ENCODE assay signal across 9 cellular contexts in the genomic region with DNA sequence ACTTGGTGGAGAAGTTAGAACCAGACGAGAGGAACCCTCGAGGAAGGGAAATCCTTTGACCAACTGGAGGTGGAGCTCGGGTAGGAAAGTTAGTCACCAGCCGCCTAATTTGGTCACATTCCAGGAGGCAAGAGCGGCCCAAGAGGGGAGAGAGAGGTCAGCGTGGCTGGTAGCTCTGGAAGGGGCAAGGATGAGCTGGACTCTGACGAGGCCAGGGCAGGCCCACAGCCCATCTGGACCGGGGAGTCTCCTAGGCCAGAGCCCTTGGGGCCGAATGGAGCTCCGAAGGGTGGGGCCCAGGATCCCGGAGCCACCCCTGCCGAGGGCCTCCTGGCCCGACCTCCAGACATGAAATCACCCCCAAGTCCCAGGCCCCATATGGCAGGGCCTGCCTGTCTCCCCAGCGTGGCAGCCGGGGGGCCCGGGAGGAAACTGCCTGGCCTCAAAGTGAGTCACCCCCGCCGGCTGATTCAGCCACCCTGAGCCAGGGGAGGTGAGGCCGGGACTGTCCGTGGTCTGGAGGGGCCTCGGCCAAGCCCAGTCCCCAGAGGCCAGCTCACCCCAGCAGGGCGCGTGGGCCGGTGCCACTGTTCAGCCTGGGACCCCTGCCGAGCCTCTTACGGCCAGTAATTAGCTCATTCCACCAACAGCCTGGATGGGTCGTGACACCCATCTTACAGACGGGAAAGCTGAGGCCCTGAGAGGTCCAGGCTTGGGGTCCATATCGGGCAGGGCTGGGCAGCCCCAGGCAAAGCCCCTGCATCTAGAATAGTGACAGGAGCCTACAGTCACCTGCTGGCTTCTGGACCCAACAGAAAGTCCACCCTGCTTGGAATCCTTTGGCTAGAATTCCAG. TPM values are rescaled to one million over a fixed set of nuclear protein-coding genes. Genes with fewer than 3 reads are reported as not detected.
DNase-seq lines count a peak whose midpoint lies in the region; ATAC-seq and TF ChIP-seq lines count a peak whose summit lies in the region.
"Had no signal": no experiment of that assay in that cellular context is flagged by ENCODE, and none has a peak within 500 bp of the region (broad histone marks: within the 10 kb centered on the region; RNA-seq: fewer than 3 reads in every experiment).

No MANE protein-coding gene starts in this region.

- DNase-seq in GDM1 (lab: John Stamatoyannopoulos, UW), result peak; percentile 31
- DNase-seq in PC-3, result peak; percentile 81
- peak; percentile 65 for DNase-seq in fibroblast of gingiva (ENCODE audit: low read depth)
- DNase-seq in posterior vena cava (ENCODE audit: low spot score), result peak; percentile 94
- no peak for DNase-seq in CD8-positive, alpha-beta memory T cell
- DNase-seq: NCI-H1694 treated with DMSO at 0.1 percent for 48 hours had no signal

- intact Hi-C loops in PC-3 (cut with micrococcal nuclease), result no loop called here
- intact Hi-C loops in posterior vena cava (cut with DNase I), result no loop called here

- H3K4me2 ChIP-seq in PC-3 (ENCODE audit: low read length), result peak overlapping the region; percentile 67

- no peak for TF ChIP-seq CTCF in PC-3 (conservative IDR thresholded peaks at IDR 0.05; ENCODE audit: low read depth, low read length)

- H3K27me3 Mint-ChIP-seq in CD8-positive, alpha-beta memory T cell, result no peaks in the 10 kb centered on the region

- POLR2A ChIA-PET in PC-3 (lab: Charles Lee; ENCODE audit: unreplicated experiment), result interaction anchor here (0.6 to 0.8 kb wide), 2 partner anchors 98 to 432 kb away, joined by 3 to 11 read pairs; partner anchors contain the start of gene COX19
- POLR2A ChIA-PET in CD8-positive, alpha-beta memory T cell (lab: Charles Lee), result no interaction called here

- CTCF ChIA-PET in PC-3 (lab: Charles Lee), result no interaction called here
- CTCF ChIA-PET in CD8-positive, alpha-beta memory T cell (lab: Charles Lee), result no interaction called here

- no peaks in the 10 kb centered on the region for H3K27me3 ChIP-seq in PC-3 (ENCODE audit: low read length)
- no peaks in the 10 kb centered on the region for H3K27me3 ChIP-seq in CD8-positive, alpha-beta memory T cell (ENCODE audit: insufficient read depth, low read length, poor library complexity, severe bottlenecking)

- no peak overlapping the region for H3K4me3 ChIP-seq in PC-3 (ENCODE audit: low read length)
- H3K4me3 ChIP-seq in CD8-positive, alpha-beta memory T cell (ENCODE audit: low read length), result no peak overlapping the region

- H3K9me3 ChIP-seq in PC-3 (ENCODE audit: low read length), result no peaks in the 10 kb centered on the region
- H3K9me3 ChIP-seq in CD8-positive, alpha-beta memory T cell (ENCODE audit: low read length), result no peaks in the 10 kb centered on the region

- no peaks in the 10 kb centered on the region for H3F3A ChIP-seq in PC-3 (ENCODE audit: low read length, unreplicated experiment)

- H3K4me3 Mint-ChIP-seq in CD8-positive, alpha-beta memory T cell, result no peak overlapping the region

- H3K4me1 Mint-ChIP-seq in CD8-positive, alpha-beta memory T cell, result no peaks in the 10 kb centered on the region

- H4K20me1 ChIP-seq in PC-3 (ENCODE audit: low read length), result no peaks in the 10 kb centered on the region

- H3K36me3 Mint-ChIP-seq in CD8-positive, alpha-beta memory T cell, result peaks cover 0 to 4% (median 0%) of the 10 kb centered on the region in 3 donors

- H3K9me3 Mint-ChIP-seq in CD8-positive, alpha-beta memory T cell, result peaks cover 0 to 4% (median 0%) of the 10 kb centered on the region in 5 donors

- BruUV-seq in PC-3 (replicated peaks; lab: Mats Ljungman, UMichigan), result TSS peak; percentile 26

- H3K27ac ChIP-seq in PC-3 (ENCODE audit: low read length), result peak overlapping the region; percentile 88
- no peak overlapping the region for H3K27ac ChIP-seq in CD8-positive, alpha-beta memory T cell (ENCODE audit: low read depth, low read length)

- no peaks in the 10 kb centered on the region for H3K9me2 ChIP-seq in PC-3 (replicated peaks; ENCODE audit: low read length)

- ATAC-seq in PC-3, result peak; percentile 49
- no peak for ATAC-seq in GM21526 (IDR thresholded peaks at IDR 0.05; ENCODE audit: low FRiP score, unreplicated experiment)
- ATAC-seq in GM19351 (IDR thresholded peaks at IDR 0.05; ENCODE audit: unreplicated experiment), result no peak
- no peak for ATAC-seq in HG03520 (IDR thresholded peaks at IDR 0.05; ENCODE audit: unreplicated experiment)

- H3K9ac ChIP-seq in PC-3 (ENCODE audit: low read length), result peak overlapping the region; percentile 52

- H2AFZ ChIP-seq in PC-3 (ENCODE audit: low read length), result peak overlapping the region; percentile 66

- no peaks in the 10 kb centered on the region for H3K36me3 ChIP-seq in PC-3 (ENCODE audit: low read depth, low read length)
- H3K36me3 ChIP-seq in CD8-positive, alpha-beta memory T cell (ENCODE audit: insufficient read depth, low read length), result no peaks in the 10 kb centered on the region

- no peaks in the 10 kb centered on the region for H3K79me2 ChIP-seq in PC-3 (ENCODE audit: low read length)

- peaks cover 52% of the 10 kb centered on the region for H3K4me1 ChIP-seq in PC-3 (ENCODE audit: insufficient read depth, low read length)
- no peaks in the 10 kb centered on the region for H3K4me1 ChIP-seq in CD8-positive, alpha-beta memory T cell (ENCODE audit: insufficient read depth, low read length)

- peak overlapping the region in 4 of 8 donors; percentile 49 to 87 (median 63) for H3K27ac Mint-ChIP-seq in CD8-positive, alpha-beta memory T cell

RNA-seq across cellular contexts. Expression of gene PDGFA, which starts 23.5 kb away (rescaled TPM):
- 16.1 and 18.4 TPM in 2 replicates for total RNA-seq in PC-3 (2014; rRNA removed)
- 10 to 100 TPM; 54.1 to 63.1 TPM for total RNA-seq in posterior vena cava
- 10 to 100 TPM; 11.6 to 11.9 TPM for total RNA-seq in CD8-positive, alpha-beta memory T cell
- polyA plus RNA-seq in CD8-positive, alpha-beta memory T cell, result 0.68 TPM

Comparison
In these comparisons a context has a peak if more than half of its experiments do, and no peak if none do; other contexts are left out.
1. DNase-seq: peak in GDM1 (single experiment), PC-3 (single experiment), fibroblast of gingiva (single experiment) and posterior vena cava (single experiment); none in CD8-positive, alpha-beta memory T cell (0 of 5).